Comparison of ENCODE assay signal across 4 cellular contexts in the genomic region with DNA sequence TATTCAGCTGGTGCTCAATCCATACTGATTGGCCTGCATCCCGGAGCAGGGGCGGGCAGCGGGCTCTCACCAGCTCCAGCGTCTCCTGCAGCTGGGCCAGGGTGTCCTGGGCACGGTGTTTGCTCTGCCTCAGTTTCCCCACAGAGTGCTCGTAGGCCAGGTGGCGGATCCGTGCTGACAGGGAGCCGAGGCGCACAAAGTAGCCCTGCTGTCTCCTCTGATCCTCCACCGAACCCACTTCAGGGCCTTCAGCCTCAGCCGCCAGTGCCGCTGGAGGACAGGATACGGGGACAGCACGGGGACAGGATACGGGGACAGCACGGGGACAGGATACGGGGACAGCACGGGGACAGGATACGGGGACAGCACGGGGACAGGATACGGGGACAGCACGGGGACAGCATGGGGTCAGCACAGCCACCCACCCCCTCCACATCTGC.
"Had no signal": no experiment of that assay in that cellular context is flagged by ENCODE, and none has a peak within 500 bp of the region (broad histone marks: within the 10 kb centered on the region; RNA-seq: fewer than 3 reads in every experiment).

No MANE protein-coding gene starts in this region.

- H3K36me3 ChIP-seq: brain microvascular endothelial cell had no signal

- H3K27ac ChIP-seq: brain microvascular endothelial cell, coronary artery, dorsolateral prefrontal cortex, VCaP had no signal

- H3K27me3 ChIP-seq: brain microvascular endothelial cell, dorsolateral prefrontal cortex had no signal

- H3K4me3 ChIP-seq: coronary artery, dorsolateral prefrontal cortex had no signal
